1 cellular context compared by ENCODE assay signal in the genomic region with DNA sequence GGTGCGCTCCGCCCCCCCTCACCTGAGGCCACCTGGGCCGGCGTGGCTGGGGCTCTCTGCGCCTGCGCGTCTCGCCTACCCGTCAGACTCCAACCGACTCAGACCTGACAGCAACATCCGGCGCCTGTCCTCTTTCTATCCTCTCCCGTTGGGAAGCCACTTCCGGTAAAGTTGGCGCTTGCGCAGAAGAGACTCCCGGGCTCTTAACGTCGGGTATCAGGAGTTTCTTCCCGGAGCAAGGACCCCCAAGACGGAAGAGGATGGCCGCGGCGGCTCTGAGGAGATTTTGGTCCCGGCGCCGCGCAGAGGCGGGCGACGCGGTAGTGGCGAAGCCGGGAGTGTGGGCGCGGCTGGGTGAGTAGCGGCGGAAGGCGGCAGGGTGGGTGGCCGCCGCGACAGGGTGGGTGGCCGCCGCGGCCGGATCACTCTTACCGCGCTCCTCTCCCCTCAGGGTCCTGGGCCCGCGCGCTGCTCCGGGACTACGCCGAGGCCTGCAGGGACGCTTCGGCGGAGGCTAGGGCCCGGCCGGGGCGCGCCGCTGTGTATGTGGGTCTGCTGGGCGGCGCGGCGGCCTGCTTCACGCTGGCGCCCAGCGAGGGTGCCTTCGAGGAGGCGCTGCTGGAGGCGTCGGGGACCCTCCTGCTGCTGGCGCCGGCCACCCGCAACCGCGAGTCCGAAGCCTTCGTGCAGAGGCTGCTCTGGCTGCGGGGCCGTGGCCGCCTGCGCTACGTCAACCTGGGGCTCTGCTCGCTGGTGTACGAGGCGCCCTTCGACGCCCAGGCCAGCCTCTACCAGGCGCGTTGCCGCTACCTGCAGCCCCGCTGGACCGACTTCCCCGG.
TF ChIP-seq lines count a peak whose summit lies in the region.

A gene (plus strand): TSS at position 249 of the 839 bp plus-strand sequence. CDS start 12 bp downstream, at position 261.
A gene (minus strand): TSS at position 77 of the 839 bp plus-strand sequence. CDS start 229 bp downstream, outside the sequence.

TF ChIP-seq in HepG2, 621 proteins besides CTCF, POLR2A, EP300 and RAD21 (continued from another document and continues in another):
- TF ChIP-seq, protein P1, sequence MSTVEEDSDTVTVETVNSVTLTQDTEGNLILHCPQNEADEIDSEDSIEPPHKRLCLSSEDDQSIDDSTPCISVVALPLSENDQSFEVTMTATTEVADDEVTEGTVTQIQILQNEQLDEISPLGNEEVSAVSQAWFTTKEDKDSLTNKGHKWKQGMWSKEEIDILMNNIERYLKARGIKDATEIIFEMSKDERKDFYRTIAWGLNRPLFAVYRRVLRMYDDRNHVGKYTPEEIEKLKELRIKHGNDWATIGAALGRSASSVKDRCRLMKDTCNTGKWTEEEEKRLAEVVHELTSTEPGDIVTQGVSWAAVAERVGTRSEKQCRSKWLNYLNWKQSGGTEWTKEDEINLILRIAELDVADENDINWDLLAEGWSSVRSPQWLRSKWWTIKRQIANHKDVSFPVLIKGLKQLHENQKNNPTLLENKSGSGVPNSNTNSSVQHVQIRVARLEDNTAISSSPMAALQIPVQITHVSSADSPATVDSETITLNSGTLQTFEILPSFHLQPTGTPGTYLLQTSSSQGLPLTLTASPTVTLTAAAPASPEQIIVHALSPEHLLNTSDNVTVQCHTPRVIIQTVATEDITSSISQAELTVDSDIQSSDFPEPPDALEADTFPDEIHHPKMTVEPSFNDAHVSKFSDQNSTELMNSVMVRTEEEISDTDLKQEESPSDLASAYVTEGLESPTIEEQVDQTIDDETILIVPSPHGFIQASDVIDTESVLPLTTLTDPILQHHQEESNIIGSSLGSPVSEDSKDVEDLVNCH (CRISPR knock-in tag; IDR thresholded peaks at IDR 0.05) = no peak
- no peak for TF ChIP-seq RORA (CRISPR knock-in tag; IDR thresholded peaks at IDR 0.05)
- TF ChIP-seq GPN1 (CRISPR knock-in tag; IDR thresholded peaks at IDR 0.05; ENCODE audit: borderline replicate concordance) = no peak
- no peak for TF ChIP-seq ZNF841 (CRISPR knock-in tag; IDR thresholded peaks at IDR 0.05; ENCODE audit: borderline replicate concordance)
- no peak for TF ChIP-seq NCOA1 (CRISPR knock-in tag; IDR thresholded peaks at IDR 0.05)
- TF ChIP-seq CHD4 (IDR thresholded peaks at IDR 0.05; ENCODE audit: borderline replicate concordance, low read length) = no peak
- no peak for TF ChIP-seq HOXA9 (CRISPR knock-in tag; IDR thresholded peaks at IDR 0.05; ENCODE audit: borderline replicate concordance)
- TF ChIP-seq HNF4G (IDR thresholded peaks at IDR 0.05; ENCODE audit: borderline replicate concordance, low read depth, low read length) = peak; percentile 10; the same call in 1 of the 2 replicates
- TF ChIP-seq HNF4G (CRISPR knock-in tag; IDR thresholded peaks at IDR 0.05; ENCODE audit: borderline replicate concordance, low read depth) = peak; percentile 20; the same call in 1 of the 2 replicates
- TF ChIP-seq ZSCAN29 (CRISPR knock-in tag; conservative IDR thresholded peaks at IDR 0.05) = no peak; the same call in 1 of the 2 replicates
- peak; percentile 61; the same call in 1 of the 2 replicates for TF ChIP-seq ZNF205 (CRISPR knock-in tag; IDR thresholded peaks at IDR 0.05)
- TF ChIP-seq, protein P2, sequence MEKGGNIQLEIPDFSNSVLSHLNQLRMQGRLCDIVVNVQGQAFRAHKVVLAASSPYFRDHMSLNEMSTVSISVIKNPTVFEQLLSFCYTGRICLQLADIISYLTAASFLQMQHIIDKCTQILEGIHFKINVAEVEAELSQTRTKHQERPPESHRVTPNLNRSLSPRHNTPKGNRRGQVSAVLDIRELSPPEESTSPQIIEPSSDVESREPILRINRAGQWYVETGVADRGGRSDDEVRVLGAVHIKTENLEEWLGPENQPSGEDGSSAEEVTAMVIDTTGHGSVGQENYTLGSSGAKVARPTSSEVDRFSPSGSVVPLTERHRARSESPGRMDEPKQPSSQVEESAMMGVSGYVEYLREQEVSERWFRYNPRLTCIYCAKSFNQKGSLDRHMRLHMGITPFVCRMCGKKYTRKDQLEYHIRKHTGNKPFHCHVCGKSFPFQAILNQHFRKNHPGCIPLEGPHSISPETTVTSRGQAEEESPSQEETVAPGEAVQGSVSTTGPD (CRISPR knock-in tag; IDR thresholded peaks at IDR 0.05) = no peak
- no peak for TF ChIP-seq EZH2 (conservative IDR thresholded peaks at IDR 0.05; ENCODE audit: low read depth, low read length)
- no peak; the same call in 1 of the 2 replicates for TF ChIP-seq ZBTB38 (CRISPR knock-in tag; IDR thresholded peaks at IDR 0.05)
- 0 out of 2 replicates have a peak, but pooled peaks have one; percentile 9 for TF ChIP-seq SP5 (CRISPR knock-in tag; IDR thresholded peaks at IDR 0.05; ENCODE audit: borderline replicate concordance, low read depth)
- TF ChIP-seq, protein P3, sequence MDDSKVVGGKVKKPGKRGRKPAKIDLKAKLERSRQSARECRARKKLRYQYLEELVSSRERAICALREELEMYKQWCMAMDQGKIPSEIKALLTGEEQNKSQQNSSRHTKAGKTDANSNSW (CRISPR knock-in tag; IDR thresholded peaks at IDR 0.05; ENCODE audit: borderline replicate concordance) = 0 out of 2 replicates have a peak, but pooled peaks have one; percentile 2
- TF ChIP-seq, protein P4, sequence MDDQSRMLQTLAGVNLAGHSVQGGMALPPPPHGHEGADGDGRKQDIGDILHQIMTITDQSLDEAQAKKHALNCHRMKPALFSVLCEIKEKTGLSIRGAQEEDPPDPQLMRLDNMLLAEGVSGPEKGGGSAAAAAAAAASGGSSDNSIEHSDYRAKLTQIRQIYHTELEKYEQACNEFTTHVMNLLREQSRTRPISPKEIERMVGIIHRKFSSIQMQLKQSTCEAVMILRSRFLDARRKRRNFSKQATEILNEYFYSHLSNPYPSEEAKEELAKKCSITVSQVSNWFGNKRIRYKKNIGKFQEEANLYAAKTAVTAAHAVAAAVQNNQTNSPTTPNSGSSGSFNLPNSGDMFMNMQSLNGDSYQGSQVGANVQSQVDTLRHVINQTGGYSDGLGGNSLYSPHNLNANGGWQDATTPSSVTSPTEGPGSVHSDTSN (CRISPR knock-in tag; IDR thresholded peaks at IDR 0.05; ENCODE audit: borderline replicate concordance) = no peak
- no peak for TF ChIP-seq ZKSCAN1 (IDR thresholded peaks at IDR 0.05; ENCODE audit: low read length)
- TF ChIP-seq, protein P5, sequence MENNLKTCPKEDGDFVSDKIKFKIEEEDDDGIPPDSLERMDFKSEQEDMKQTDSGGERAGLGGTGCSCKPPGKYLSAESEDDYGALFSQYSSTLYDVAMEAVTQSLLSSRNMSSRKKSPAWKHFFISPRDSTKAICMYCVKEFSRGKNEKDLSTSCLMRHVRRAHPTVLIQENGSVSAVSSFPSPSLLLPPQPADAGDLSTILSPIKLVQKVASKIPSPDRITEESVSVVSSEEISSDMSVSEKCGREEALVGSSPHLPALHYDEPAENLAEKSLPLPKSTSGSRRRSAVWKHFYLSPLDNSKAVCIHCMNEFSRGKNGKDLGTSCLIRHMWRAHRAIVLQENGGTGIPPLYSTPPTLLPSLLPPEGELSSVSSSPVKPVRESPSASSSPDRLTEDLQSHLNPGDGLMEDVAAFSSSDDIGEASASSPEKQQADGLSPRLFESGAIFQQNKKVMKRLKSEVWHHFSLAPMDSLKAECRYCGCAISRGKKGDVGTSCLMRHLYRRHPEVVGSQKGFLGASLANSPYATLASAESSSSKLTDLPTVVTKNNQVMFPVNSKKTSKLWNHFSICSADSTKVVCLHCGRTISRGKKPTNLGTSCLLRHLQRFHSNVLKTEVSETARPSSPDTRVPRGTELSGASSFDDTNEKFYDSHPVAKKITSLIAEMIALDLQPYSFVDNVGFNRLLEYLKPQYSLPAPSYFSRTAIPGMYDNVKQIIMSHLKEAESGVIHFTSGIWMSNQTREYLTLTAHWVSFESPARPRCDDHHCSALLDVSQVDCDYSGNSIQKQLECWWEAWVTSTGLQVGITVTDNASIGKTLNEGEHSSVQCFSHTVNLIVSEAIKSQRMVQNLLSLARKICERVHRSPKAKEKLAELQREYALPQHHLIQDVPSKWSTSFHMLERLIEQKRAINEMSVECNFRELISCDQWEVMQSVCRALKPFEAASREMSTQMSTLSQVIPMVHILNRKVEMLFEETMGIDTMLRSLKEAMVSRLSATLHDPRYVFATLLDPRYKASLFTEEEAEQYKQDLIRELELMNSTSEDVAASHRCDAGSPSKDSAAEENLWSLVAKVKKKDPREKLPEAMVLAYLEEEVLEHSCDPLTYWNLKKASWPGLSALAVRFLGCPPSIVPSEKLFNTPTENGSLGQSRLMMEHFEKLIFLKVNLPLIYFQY (CRISPR knock-in tag; IDR thresholded peaks at IDR 0.05; ENCODE audit: borderline replicate concordance) = peak; percentile 80; the same call in 1 of the 2 replicates
- no peak for TF ChIP-seq ZNF382 (CRISPR knock-in tag; IDR thresholded peaks at IDR 0.05; ENCODE audit: borderline replicate concordance)
- no peak for TF ChIP-seq ZNF33B (CRISPR knock-in tag; IDR thresholded peaks at IDR 0.05)
- TF ChIP-seq ZNF709 (CRISPR knock-in tag; IDR thresholded peaks at IDR 0.05) = no peak
- peak; percentile 56; the same call in 1 of the 2 replicates for TF ChIP-seq ZNF34 (CRISPR knock-in tag; IDR thresholded peaks at IDR 0.05; ENCODE audit: borderline replicate concordance)
- peak; percentile 94 for TF ChIP-seq ELF1 (CRISPR knock-in tag; IDR thresholded peaks at IDR 0.05)
- TF ChIP-seq, protein P6, sequence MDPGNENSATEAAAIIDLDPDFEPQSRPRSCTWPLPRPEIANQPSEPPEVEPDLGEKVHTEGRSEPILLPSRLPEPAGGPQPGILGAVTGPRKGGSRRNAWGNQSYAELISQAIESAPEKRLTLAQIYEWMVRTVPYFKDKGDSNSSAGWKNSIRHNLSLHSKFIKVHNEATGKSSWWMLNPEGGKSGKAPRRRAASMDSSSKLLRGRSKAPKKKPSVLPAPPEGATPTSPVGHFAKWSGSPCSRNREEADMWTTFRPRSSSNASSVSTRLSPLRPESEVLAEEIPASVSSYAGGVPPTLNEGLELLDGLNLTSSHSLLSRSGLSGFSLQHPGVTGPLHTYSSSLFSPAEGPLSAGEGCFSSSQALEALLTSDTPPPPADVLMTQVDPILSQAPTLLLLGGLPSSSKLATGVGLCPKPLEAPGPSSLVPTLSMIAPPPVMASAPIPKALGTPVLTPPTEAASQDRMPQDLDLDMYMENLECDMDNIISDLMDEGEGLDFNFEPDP (CRISPR knock-in tag; conservative IDR thresholded peaks at IDR 0.05) = no peak
- TF ChIP-seq, protein P7, sequence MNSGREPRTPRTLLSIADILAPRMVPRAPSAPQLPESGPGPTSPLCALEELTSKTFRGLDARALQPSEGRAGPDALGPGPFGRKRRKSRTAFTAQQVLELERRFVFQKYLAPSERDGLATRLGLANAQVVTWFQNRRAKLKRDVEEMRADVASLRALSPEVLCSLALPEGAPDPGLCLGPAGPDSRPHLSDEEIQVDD (CRISPR knock-in tag; IDR thresholded peaks at IDR 0.05; ENCODE audit: borderline replicate concordance) = no peak
- peak; percentile 95 for TF ChIP-seq ASH2L (IDR thresholded peaks at IDR 0.05; ENCODE audit: insufficient read length, low read depth, low read length)
- TF ChIP-seq, protein P8, sequence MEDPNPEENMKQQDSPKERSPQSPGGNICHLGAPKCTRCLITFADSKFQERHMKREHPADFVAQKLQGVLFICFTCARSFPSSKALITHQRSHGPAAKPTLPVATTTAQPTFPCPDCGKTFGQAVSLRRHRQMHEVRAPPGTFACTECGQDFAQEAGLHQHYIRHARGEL (CRISPR knock-in tag; IDR thresholded peaks at IDR 0.05) = no peak; the same call in 1 of the 2 replicates
- TF ChIP-seq, protein P9, sequence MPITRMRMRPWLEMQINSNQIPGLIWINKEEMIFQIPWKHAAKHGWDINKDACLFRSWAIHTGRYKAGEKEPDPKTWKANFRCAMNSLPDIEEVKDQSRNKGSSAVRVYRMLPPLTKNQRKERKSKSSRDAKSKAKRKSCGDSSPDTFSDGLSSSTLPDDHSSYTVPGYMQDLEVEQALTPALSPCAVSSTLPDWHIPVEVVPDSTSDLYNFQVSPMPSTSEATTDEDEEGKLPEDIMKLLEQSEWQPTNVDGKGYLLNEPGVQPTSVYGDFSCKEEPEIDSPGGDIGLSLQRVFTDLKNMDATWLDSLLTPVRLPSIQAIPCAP (CRISPR knock-in tag; IDR thresholded peaks at IDR 0.05; ENCODE audit: low read depth) = 0 out of 2 replicates have a peak, but pooled peaks have one; percentile 27
- TF ChIP-seq, protein P10, sequence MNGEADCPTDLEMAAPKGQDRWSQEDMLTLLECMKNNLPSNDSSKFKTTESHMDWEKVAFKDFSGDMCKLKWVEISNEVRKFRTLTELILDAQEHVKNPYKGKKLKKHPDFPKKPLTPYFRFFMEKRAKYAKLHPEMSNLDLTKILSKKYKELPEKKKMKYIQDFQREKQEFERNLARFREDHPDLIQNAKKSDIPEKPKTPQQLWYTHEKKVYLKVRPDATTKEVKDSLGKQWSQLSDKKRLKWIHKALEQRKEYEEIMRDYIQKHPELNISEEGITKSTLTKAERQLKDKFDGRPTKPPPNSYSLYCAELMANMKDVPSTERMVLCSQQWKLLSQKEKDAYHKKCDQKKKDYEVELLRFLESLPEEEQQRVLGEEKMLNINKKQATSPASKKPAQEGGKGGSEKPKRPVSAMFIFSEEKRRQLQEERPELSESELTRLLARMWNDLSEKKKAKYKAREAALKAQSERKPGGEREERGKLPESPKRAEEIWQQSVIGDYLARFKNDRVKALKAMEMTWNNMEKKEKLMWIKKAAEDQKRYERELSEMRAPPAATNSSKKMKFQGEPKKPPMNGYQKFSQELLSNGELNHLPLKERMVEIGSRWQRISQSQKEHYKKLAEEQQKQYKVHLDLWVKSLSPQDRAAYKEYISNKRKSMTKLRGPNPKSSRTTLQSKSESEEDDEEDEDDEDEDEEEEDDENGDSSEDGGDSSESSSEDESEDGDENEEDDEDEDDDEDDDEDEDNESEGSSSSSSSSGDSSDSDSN (CRISPR knock-in tag; IDR thresholded peaks at IDR 0.05) = peak; percentile 85; the same call in 1 of the 2 replicates
- no peak for TF ChIP-seq ZNF24 (IDR thresholded peaks at IDR 0.05)
- no peak for TF ChIP-seq HMG20A (CRISPR knock-in tag; IDR thresholded peaks at IDR 0.05; ENCODE audit: borderline replicate concordance)
- peak; percentile 98 for TF ChIP-seq GATAD1 (CRISPR knock-in tag; IDR thresholded peaks at IDR 0.05)
- TF ChIP-seq ZNF235 (CRISPR knock-in tag; IDR thresholded peaks at IDR 0.05; ENCODE audit: borderline replicate concordance) = peak; percentile 74
- TF ChIP-seq BORCS8-MEF2B (CRISPR knock-in tag; IDR thresholded peaks at IDR 0.05) = peak; percentile 71; the same call in 1 of the 2 replicates
- TF ChIP-seq ZNF766 (CRISPR knock-in tag; IDR thresholded peaks at IDR 0.05; ENCODE audit: borderline replicate concordance) = peak; percentile 9; the same call in 1 of the 2 replicates
- TF ChIP-seq NCOR1 (IDR thresholded peaks at IDR 0.05; ENCODE audit: borderline replicate concordance, low read length) = no peak
- TF ChIP-seq XBP1 (CRISPR knock-in tag; IDR thresholded peaks at IDR 0.05) = no peak
- TF ChIP-seq ZNF484 (CRISPR knock-in tag; IDR thresholded peaks at IDR 0.05; ENCODE audit: borderline replicate concordance, low read depth) = no peak
- TF ChIP-seq NRL (CRISPR knock-in tag; IDR thresholded peaks at IDR 0.05; ENCODE audit: borderline replicate concordance) = 0 out of 2 replicates have a peak, but pooled peaks have one; percentile 17
- no peak for TF ChIP-seq FOXM1 (CRISPR knock-in tag; IDR thresholded peaks at IDR 0.05)
- TF ChIP-seq FOXK2 (IDR thresholded peaks at IDR 0.05) = peak; percentile 96
